ENCODE assay signal across 13 cellular contexts in genomic region chr5:131536849-131537448, GRCh38.
A peak's percentile ranks its signal among the peaks of the same experiment; 100 is the strongest.
DNase-seq lines count a peak whose midpoint lies in the region; ATAC-seq and TF ChIP-seq lines count a peak whose summit lies in the region.
"Had no signal": no experiment of that assay in that cellular context is flagged by ENCODE, and none has a peak within 500 bp of the region (broad histone marks: within the 10 kb centered on the region; RNA-seq: fewer than 3 reads in every experiment).

No MANE protein-coding gene starts in this region.

- H3K4me2 ChIP-seq in OCI-LY7 (ENCODE audit: low read length): peak overlapping the region; percentile 54

- peaks cover 18% of the 10 kb centered on the region for H3K4me1 ChIP-seq in OCI-LY7 (ENCODE audit: insufficient read depth, low read length, poor library complexity, severe bottlenecking)

- POLR2A ChIA-PET in OCI-LY7 (lab: Charles Lee): no interaction called here

- H3K27ac ChIP-seq in OCI-LY7 (ENCODE audit: low read depth, low read length, poor library complexity, severe bottlenecking): peak overlapping the region; percentile 50
- H3K27ac ChIP-seq: 22Rv1 had no signal

- CTCF ChIA-PET in OCI-LY7 (lab: Charles Lee; ENCODE audit: unreplicated experiment): no interaction called here

- H3K27ac Mint-ChIP-seq in glutamatergic neuron (ENCODE audit: unreplicated experiment) (peak overlapping the region; percentile 99), endothelial cell (ENCODE audit: unreplicated experiment) (no peak overlapping the region)

- H3K9me3 Mint-ChIP-seq in glutamatergic neuron (ENCODE audit: unreplicated experiment) (peaks cover 23% of the 10 kb centered on the region), endothelial cell (ENCODE audit: unreplicated experiment) (no peaks in the 10 kb centered on the region)

- DNase-seq in DMS 273 (lab: John Stamatoyannopoulos, UW; ENCODE audit: unreplicated experiment) (peak; percentile 34), DMS 273 treated with DMSO at 0.1 percent for 48 hours (lab: John Stamatoyannopoulos, UW) (no peak), OCI-LY7 (ENCODE audit: low spot score) (no peak), glutamatergic neuron (no peak), endothelial cell (ENCODE audit: low spot score) (no peak), activated gamma-delta T cell treated with Interleukin-2 at 50 U/mL for 16 hours (no peak)
- no peak for DNase-seq in effector CD8-positive, alpha-beta T cell (lab: John Stamatoyannopoulos, UW)
- DNase-seq: amniotic stem cell, left colon, NCI-H2227 treated with DMSO at 0.1 percent for 48 hours, transverse colon had no signal

- ATAC-seq in GM18868 (IDR thresholded peaks at IDR 0.05; ENCODE audit: unreplicated experiment): peak; percentile 9

- no peak overlapping the region for H2AFZ ChIP-seq in OCI-LY7 (ENCODE audit: low read length)

- peaks cover 50% of the 10 kb centered on the region for H3K4me1 Mint-ChIP-seq in glutamatergic neuron (ENCODE audit: low read depth, unreplicated experiment)
- H3K4me1 Mint-ChIP-seq in endothelial cell (ENCODE audit: unreplicated experiment): peaks cover 15% of the 10 kb centered on the region

- peaks cover 10% of the 10 kb centered on the region for H3K27me3 Mint-ChIP-seq in glutamatergic neuron (ENCODE audit: unreplicated experiment)
- peaks cover 1% of the 10 kb centered on the region for H3K27me3 Mint-ChIP-seq in endothelial cell (ENCODE audit: unreplicated experiment)

- intact Hi-C loops in OCI-LY7 (cut with micrococcal nuclease; ENCODE audit: unreplicated experiment): no loop called here

- peaks cover 13% of the 10 kb centered on the region; the same call in 1 of the 2 replicates for H4K20me1 ChIP-seq in OCI-LY7 (ENCODE audit: insufficient read depth, low read length)

- TF ChIP-seq CTCF in OCI-LY7 (conservative IDR thresholded peaks at IDR 0.05; ENCODE audit: low read length) (no peak), glutamatergic neuron (IDR thresholded peaks at IDR 0.05; ENCODE audit: partially characterized antibody, unreplicated experiment) (no peak), endothelial cell (IDR thresholded peaks at IDR 0.05; ENCODE audit: unreplicated experiment) (no peak)

- H3K36me3 Mint-ChIP-seq in glutamatergic neuron (ENCODE audit: unreplicated experiment) (peaks cover 5% of the 10 kb centered on the region), endothelial cell (ENCODE audit: low read depth, unreplicated experiment) (no peaks in the 10 kb centered on the region)

- H3K79me2 ChIP-seq in OCI-LY7 (ENCODE audit: insufficient read depth, low read depth, low read length): peaks cover 13% of the 10 kb centered on the region; the same call in 1 of the 2 replicates

- H3K9me2 ChIP-seq in OCI-LY7 (ENCODE audit: insufficient read depth, low read length): no peaks in the 10 kb centered on the region

- BruUV-seq in OCI-LY7 (replicated peaks; lab: Mats Ljungman, UMichigan): no TSS peak

- H3K36me3 ChIP-seq in OCI-LY7 (ENCODE audit: insufficient read depth, low read length): peaks cover 67% of the 10 kb centered on the region
- H3K36me3 ChIP-seq: transverse colon had no signal

- peak overlapping the region; percentile 19 for H3K4me3 ChIP-seq in OCI-LY7 (ENCODE audit: low read depth, low read length, poor library complexity, severe bottlenecking)
- H3K4me3 ChIP-seq: transverse colon had no signal

- no peaks in the 10 kb centered on the region for H3K9me3 ChIP-seq in OCI-LY7 (ENCODE audit: low read length)
- H3K9me3 ChIP-seq: transverse colon had no signal

- peak overlapping the region; percentile 85 for H3K4me3 Mint-ChIP-seq in glutamatergic neuron (ENCODE audit: unreplicated experiment)
- H3K4me3 Mint-ChIP-seq in endothelial cell (ENCODE audit: unreplicated experiment): no peak overlapping the region
